In the genomic region with DNA sequence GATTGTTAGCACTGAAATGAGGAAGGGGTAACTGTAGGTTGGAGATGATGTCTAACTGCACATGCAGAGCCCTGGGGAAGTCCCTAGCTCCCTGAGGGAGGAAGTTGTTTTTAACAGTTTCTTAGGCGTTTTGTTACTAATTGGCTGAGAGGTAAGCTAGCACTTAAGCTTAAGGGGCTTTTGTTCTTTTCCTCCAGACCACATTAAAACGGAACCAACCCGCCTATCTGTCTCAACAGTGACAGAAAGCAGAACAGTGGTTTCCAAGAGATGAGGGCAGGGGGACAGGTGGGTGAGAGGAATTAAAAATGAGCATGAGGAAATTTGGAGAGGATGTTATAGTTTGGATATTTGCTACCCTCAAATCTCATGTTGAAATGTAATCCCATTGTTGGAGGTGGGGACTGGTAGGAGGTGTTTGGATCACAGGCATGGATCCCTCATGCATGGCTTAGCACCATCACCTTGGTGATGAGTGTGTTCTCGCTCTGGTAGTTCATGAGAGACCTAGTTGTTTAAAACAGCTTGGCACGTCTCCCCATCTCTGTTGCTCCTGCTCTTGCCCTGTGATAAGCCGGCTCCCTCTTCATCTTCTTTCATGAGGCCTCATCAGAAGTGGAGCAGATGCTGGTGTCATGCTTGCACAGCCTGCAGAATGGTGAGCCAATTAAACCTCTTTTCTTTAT, we compare ENCODE assay signal across 7 cellular contexts. TPM values are rescaled to one million over a fixed set of nuclear protein-coding genes. Genes with fewer than 3 reads are reported as not detected.
A peak's percentile ranks its signal among the peaks of the same experiment; 100 is the strongest.
DNase-seq lines count a peak whose midpoint lies in the region; ATAC-seq, FAIRE-seq and TF ChIP-seq lines count a peak whose summit lies in the region.

No MANE protein-coding gene starts in this region.

- H3K36me3 ChIP-seq in mucosa of descending colon (ENCODE audit: low read depth) = no peaks in the 10 kb centered on the region

- ATAC-seq in GM18909 (IDR thresholded peaks at IDR 0.05; ENCODE audit: poor library complexity, unreplicated experiment) (peak; percentile 92), HG02938 (IDR thresholded peaks at IDR 0.05; ENCODE audit: unreplicated experiment) (peak; percentile 91), mucosa of descending colon (peak; percentile 75)

- H3K4me1 ChIP-seq in mucosa of descending colon (ENCODE audit: low read depth) = peaks cover 21% of the 10 kb centered on the region

- no peak for TF ChIP-seq CTCF in mucosa of descending colon (IDR thresholded peaks at IDR 0.05)

- H3K4me3 ChIP-seq in mucosa of descending colon = no peak overlapping the region

- H3K9me3 ChIP-seq in mucosa of descending colon = no peaks in the 10 kb centered on the region

- TF ChIP-seq POLR2A in H54 (IDR thresholded peaks at IDR 0.05; ENCODE audit: low read depth, low read length) = no peak

- intact Hi-C loops in mucosa of descending colon (cut with DNase I, micrococcal nuclease) = no loop called here

- no peak for FAIRE-seq in H54 (lab: Jason Lieb, UNC)

- peak; percentile 31 for DNase-seq in NCI-H2171 (lab: John Stamatoyannopoulos, UW)
- peak; percentile 10 for DNase-seq in activated CD8-positive, alpha-beta memory T cell treated with anti-CD3 and anti-CD28 coated beads, Interleukin-2, amount 50 U/mL, for 24 hours (ENCODE audit: extremely low read depth)
- peak in 1 of 3 donors; percentile 34 for DNase-seq in mucosa of descending colon
- DNase-seq in H54 (ENCODE audit: insufficient read length, low spot score) = no peak
- no peak for DNase-seq in RPMI8226

RNA-seq across cellular contexts. Expression of a gene that starts 38.9 kb away (rescaled TPM):
- total RNA-seq in mucosa of descending colon = 10 to 100 TPM; 11.2 to 12.9 (median 11.7) TPM

RNA-seq across cellular contexts. Expression of a gene that starts 44.6 kb away (rescaled TPM):
- total RNA-seq in mucosa of descending colon = 100 to 1,000 TPM; 223 to 289 (median 275) TPM

RNA-seq across cellular contexts. Expression of a gene that starts 54.2 kb away (rescaled TPM):
- total RNA-seq in mucosa of descending colon = 100 to 1,000 TPM in 2 of 3 donors, 10 to 100 TPM in 1; 60.5 to 116 (median 101) TPM

Comparison
In these comparisons a context has a peak if more than half of its experiments do, and no peak if none do; other contexts are left out.
1. DNase-seq: peak in NCI-H2171 (single experiment) and activated CD8-positive, alpha-beta memory T cell treated with anti-CD3 and anti-CD28 coated beads, Interleukin-2, amount 50 U/mL, for 24 hours (single experiment); none in H54 (single experiment) and RPMI8226 (single experiment).
2. Peak in every context shown above with its lines, with median percentiles within 50 percentile points of each other: ATAC-seq.